1 cellular context compared by ENCODE assay signal in the genomic region with DNA sequence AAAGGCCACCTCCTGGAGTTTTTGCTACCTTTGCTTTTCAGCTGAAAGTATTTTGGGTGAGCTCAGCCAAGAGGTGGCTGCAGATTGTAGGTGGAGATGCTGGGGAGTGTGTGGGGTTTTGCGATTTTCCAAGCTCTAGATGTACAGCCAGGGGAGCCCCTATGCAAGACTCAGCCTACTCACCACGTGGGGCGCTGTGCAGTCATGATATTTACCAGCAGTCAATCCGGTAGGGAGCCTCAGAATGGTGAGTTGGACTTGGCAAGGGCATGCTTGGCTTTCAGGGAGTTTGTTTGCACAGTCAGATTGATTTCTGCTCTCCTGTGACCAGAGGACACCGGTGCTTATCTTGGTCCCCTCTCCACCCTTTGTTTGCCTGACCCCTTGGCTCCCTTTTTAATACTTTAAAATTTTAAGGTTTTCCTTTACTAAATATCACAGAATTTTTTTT.
A peak's percentile ranks its signal among the peaks of the same experiment; 100 is the strongest.
TF ChIP-seq lines count a peak whose summit lies in the region.

No MANE protein-coding gene starts in this region.

TF ChIP-seq in K562, 482 proteins besides CTCF, POLR2A, EP300 and RAD21 (continued from another document):
- TF ChIP-seq, protein P1, sequence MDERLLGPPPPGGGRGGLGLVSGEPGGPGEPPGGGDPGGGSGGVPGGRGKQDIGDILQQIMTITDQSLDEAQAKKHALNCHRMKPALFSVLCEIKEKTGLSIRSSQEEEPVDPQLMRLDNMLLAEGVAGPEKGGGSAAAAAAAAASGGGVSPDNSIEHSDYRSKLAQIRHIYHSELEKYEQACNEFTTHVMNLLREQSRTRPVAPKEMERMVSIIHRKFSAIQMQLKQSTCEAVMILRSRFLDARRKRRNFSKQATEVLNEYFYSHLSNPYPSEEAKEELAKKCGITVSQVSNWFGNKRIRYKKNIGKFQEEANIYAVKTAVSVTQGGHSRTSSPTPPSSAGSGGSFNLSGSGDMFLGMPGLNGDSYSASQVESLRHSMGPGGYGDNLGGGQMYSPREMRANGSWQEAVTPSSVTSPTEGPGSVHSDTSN (CRISPR knock-in tag; IDR thresholded peaks at IDR 0.05; ENCODE audit: low read depth), result no peak
- TF ChIP-seq, protein P1 (tag; conservative IDR thresholded peaks at IDR 0.05; ENCODE audit: low read depth), result 0 out of 2 replicates have a peak, but pooled peaks have one; percentile 19
- no peak for TF ChIP-seq PCBP2 (IDR thresholded peaks at IDR 0.05; ENCODE audit: low read depth, low read length, poor library complexity, severe bottlenecking)
- no peak for TF ChIP-seq NFYB (IDR thresholded peaks at IDR 0.05; ENCODE audit: extremely low read depth, insufficient read length)
- TF ChIP-seq RCOR1 (IDR thresholded peaks at IDR 0.05; ENCODE audit: borderline replicate concordance in 1 of 2, low read depth in 2 of 2, low read length in 2 of 2), result peak in 1 of 2 experiments; percentile 87; a peak in 2 of 4 replicates
- no peak for TF ChIP-seq U2AF1 (optimal IDR thresholded peaks at IDR 0.05; ENCODE audit: low read depth, low read length)
- peak in 1 of 2 experiments; percentile 69; a peak in 2 of 4 replicates for TF ChIP-seq FOXA3 (CRISPR knock-in tag; conservative IDR thresholded peaks at IDR 0.05 in 1 of 2, IDR thresholded peaks at IDR 0.05 in 1 of 2)
